Comparison of ENCODE assay signal across 7 cellular contexts in the genomic region with DNA sequence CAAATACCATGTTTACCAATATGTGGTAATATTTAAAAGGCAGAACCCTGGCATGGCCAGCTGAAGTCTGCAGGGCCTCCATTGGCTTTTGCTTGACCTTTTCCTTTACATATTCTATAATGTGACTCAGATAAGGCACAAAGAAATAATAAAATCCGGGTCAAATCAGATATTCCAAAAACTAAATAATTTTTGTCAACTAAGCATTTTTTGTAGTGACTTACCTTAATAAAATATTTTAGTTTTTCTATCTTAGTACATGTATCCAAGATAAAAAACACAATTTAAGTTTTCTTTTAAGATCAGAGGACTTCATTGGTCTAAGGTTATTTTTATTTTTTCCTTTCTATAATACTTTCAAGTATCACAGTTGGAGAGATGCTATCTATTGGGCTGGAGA.
"Had no signal": no experiment of that assay in that cellular context is flagged by ENCODE, and none has a peak within 500 bp of the region (broad histone marks: within the 10 kb centered on the region; RNA-seq: fewer than 3 reads in every experiment).

No MANE protein-coding gene starts in this region.

- H3K27ac ChIP-seq: HL-60 had no signal

- H3K36me3 ChIP-seq: HAP-1 had no signal

- H3K4me3 ChIP-seq: GM23338, HAP-1 had no signal

- H3K4me2 ChIP-seq: GM23338 had no signal

- H3K9me3 ChIP-seq: HAP-1 had no signal

- ATAC-seq: GM23338, HCT116 had no signal

- H2AFZ ChIP-seq: GM23338 had no signal

- DNase-seq: H7, HFFc6, KG1 had no signal

- H3K4me1 ChIP-seq: HAP-1 had no signal
